In the genomic region with DNA sequence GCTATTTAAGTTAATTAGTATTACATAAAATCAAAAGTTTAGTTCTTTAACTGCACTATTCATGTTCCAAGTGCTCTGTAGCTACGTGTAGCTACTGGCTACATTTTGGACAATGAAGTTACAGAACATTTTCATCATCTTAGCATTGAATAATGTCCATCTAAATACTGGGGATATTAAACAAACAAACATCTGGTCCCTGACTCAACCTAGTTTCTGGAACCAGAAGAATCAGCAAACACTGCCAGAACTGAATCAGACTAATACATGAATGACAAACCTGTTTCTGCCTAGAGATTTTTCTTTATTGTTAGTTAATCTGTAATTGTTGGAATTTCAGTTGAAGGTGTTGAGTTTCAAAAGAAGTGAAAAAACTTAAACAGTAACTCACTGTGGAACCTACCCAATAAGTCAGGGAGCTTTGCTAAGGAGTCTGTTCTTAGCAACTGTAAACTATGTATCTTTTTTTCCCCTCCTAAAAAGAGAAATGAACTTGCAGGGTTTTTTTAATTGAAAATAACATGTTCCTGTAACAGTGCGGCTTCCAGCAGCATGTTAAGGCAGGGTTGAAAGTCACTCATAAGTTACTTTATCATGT, we compare ENCODE assay signal across 16 cellular contexts. TPM values are rescaled to one million over a fixed set of nuclear protein-coding genes. Genes with fewer than 3 reads are reported as not detected.
DNase-seq lines count a peak whose midpoint lies in the region; ATAC-seq and TF ChIP-seq lines count a peak whose summit lies in the region.
"Had no signal": no experiment of that assay in that cellular context is flagged by ENCODE, and none has a peak within 500 bp of the region (broad histone marks: within the 10 kb centered on the region; RNA-seq: fewer than 3 reads in every experiment).

No MANE protein-coding gene starts in this region.

- H3K9me3 ChIP-seq in endocrine pancreas (ENCODE audit: control insufficient read depth, low read length) (no peaks in the 10 kb centered on the region), hepatocyte (ENCODE audit: low read depth) (no peaks in the 10 kb centered on the region)
- H3K9me3 ChIP-seq: colonic mucosa, SJCRH30, uterus had no signal

- DNase-seq in Caki2 (ENCODE audit: low read depth), result peak; percentile 73
- peak; percentile 26 for DNase-seq in NCI-H460 (ENCODE audit: extremely low read depth, low read depth)
- no peak for DNase-seq in left lobe of liver (ENCODE audit: low spot score)
- no peak for DNase-seq in caudate nucleus (lab: John Stamatoyannopoulos, UW)
- no peak for DNase-seq in stimulated activated CD8-positive, alpha-beta memory T cell treated with anti-CD3 and anti-CD28 coated beads, Interleukin-4, amount 100 ng/mL, for 48 hours
- DNase-seq in NCI-H2107 treated with DMSO at 0.1 percent for 48 hours (lab: John Stamatoyannopoulos, UW; ENCODE audit: unreplicated experiment), result no peak
- DNase-seq in hepatocyte (ENCODE audit: low spot score), result no peak
- DNase-seq: activated CD4-positive, CD25-positive, alpha-beta regulatory T cell; activated effector memory CD4-positive, alpha-beta T cell treated with anti-CD3 and anti-CD28 coated beads, Interleukin-2, amount 50 U/mL, for 16 hours; colonic mucosa; naive thymus-derived CD4-positive, alpha-beta T cell; NCI-H1092; NCI-H524; SJCRH30; uterus had no signal

- in situ Hi-C loops in Caki2 (cut with HindIII; ENCODE audit: low pct_unique_long_range_greater_than_20kb, low sequenced_read_pairs), result no loop called here

- no peaks in the 10 kb centered on the region for H3K9me2 ChIP-seq in hepatocyte (replicated peaks; ENCODE audit: insufficient read depth)

- no peak overlapping the region for H2AFZ ChIP-seq in hepatocyte

- peak overlapping the region; percentile 8 for H3K4me3 ChIP-seq in endocrine pancreas (ENCODE audit: control insufficient read depth, insufficient read depth, low read length)
- no peak overlapping the region for H3K4me3 ChIP-seq in hepatocyte
- H3K4me3 ChIP-seq: colonic mucosa, SJCRH30, uterus had no signal

- no peak overlapping the region for H3K27ac ChIP-seq in caudate nucleus (ENCODE audit: low read depth, low read length)
- no peak overlapping the region for H3K27ac ChIP-seq in hepatocyte
- H3K27ac ChIP-seq: colonic mucosa, SJCRH30, uterus had no signal

- TF ChIP-seq CTCF in hepatocyte (IDR thresholded peaks at IDR 0.05; ENCODE audit: poor library complexity), result no peak

- H3K4me2 ChIP-seq in hepatocyte, result no peak overlapping the region

- H3K4me1 ChIP-seq in endocrine pancreas (ENCODE audit: control insufficient read depth, insufficient read depth, low read length), result peaks cover 17% of the 10 kb centered on the region
- H3K4me1 ChIP-seq in hepatocyte (ENCODE audit: insufficient read depth), result peaks cover 4% of the 10 kb centered on the region
- H3K4me1 ChIP-seq: colonic mucosa, SJCRH30, uterus had no signal

- peak; percentile 50 for ATAC-seq in left lobe of liver
- ATAC-seq: naive thymus-derived CD4-positive, alpha-beta T cell had no signal

- no peak overlapping the region for H3K9ac ChIP-seq in endocrine pancreas (ENCODE audit: control insufficient read depth, insufficient read depth, low read length)

- H3K27me3 ChIP-seq in endocrine pancreas (ENCODE audit: control insufficient read depth, insufficient read depth, low read length) (no peaks in the 10 kb centered on the region), hepatocyte (no peaks in the 10 kb centered on the region)
- H3K27me3 ChIP-seq: colonic mucosa, SJCRH30, uterus had no signal

- WGBS in hepatocyte (ENCODE audit: low lambda C conversion rate, missing lambda C conversion rate), result 85% methylated on average over 2 of the region's 2 CpGs

- H3K79me2 ChIP-seq in hepatocyte, result peaks cover 14% of the 10 kb centered on the region

- H4K20me1 ChIP-seq in hepatocyte (ENCODE audit: insufficient read depth, poor library complexity, severe bottlenecking), result peaks cover 6% of the 10 kb centered on the region

- H3K36me3 ChIP-seq in endocrine pancreas (ENCODE audit: control insufficient read depth, insufficient read depth, low read length) (no peaks in the 10 kb centered on the region), hepatocyte (replicated peaks; ENCODE audit: insufficient read depth, low read depth) (no peaks in the 10 kb centered on the region)
- H3K36me3 ChIP-seq: colonic mucosa, uterus had no signal

RNA-seq across cellular contexts. Expression of a gene that starts 58.3 kb away (rescaled TPM):
- 32.1 and 38.8 TPM in 2 replicates for total RNA-seq in Caki2 (2014; rRNA removed; shearing (Covaris generic); ENCODE audit: low replicate concordance)
- 50.3 and 51.5 TPM in 2 replicates for total RNA-seq in NCI-H460 (2014; rRNA removed; shearing (Covaris generic))
- polyA plus RNA-seq in NCI-H460 (2014; cell fraction: nucleus; rRNA removed), result 15.1 and 20.0 TPM in 2 replicates
- total RNA-seq in left lobe of liver, result 24.1 TPM
- 71.8 and 76.0 TPM in 2 replicates for total RNA-seq in hepatocyte
- 36.1 and 36.7 TPM in 2 replicates for polyA plus RNA-seq in hepatocyte

Comparison
In these comparisons a context has a peak if more than half of its experiments do, and no peak if none do; other contexts are left out.
1. DNase-seq: peak in Caki2 (single experiment) and NCI-H460 (single experiment); none in left lobe of liver (single experiment), caudate nucleus (0 of 61), stimulated activated CD8-positive, alpha-beta memory T cell treated with anti-CD3 and anti-CD28 coated beads, Interleukin-4, amount 100 ng/mL, for 48 hours (single experiment), NCI-H2107 treated with DMSO at 0.1 percent for 48 hours (single experiment) and hepatocyte (single experiment).